1 cellular context compared by ENCODE assay signal in genomic region chrX:153674219-153674851, GRCh38.
TF ChIP-seq lines count a peak whose summit lies in the region.

No MANE protein-coding gene starts in this region.

TF ChIP-seq in GM23338, 12 proteins besides CTCF, POLR2A, EP300 and RAD21 (continued from another document):
- TF ChIP-seq ETS1 (IDR thresholded peaks at IDR 0.05) = no peak
- no peak for TF ChIP-seq ZNF462 (CRISPR knock-in tag; IDR thresholded peaks at IDR 0.05)
- no peak for TF ChIP-seq NANOG (IDR thresholded peaks at IDR 0.05; ENCODE audit: borderline replicate concordance)
- no peak for TF ChIP-seq EZH2 (IDR thresholded peaks at IDR 0.05; ENCODE audit: low read depth, unreplicated experiment)
- TF ChIP-seq CREB1 (CRISPR knock-in tag; IDR thresholded peaks at IDR 0.05; ENCODE audit: low read depth) = no peak
